In the genomic region with DNA sequence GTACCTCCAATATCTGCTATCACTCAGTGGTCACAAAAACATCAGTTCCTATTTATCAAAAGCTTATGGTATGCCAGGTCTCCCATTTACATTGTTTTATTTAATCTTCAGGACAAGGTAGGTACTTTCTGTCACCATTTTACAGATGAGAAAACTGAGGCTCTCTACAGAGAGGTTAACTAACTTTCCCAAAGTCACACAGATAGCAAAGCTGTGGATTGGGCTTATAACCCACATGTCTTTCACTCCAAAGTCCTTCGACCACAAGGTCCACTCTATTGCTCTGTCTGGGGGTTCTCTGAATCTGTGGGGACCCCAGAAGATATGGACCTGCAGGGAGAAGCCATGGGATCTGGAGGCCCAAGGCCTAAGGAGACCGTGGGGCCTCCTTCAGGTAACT, we compare ENCODE assay signal across 2 cellular contexts.
TF ChIP-seq lines count a peak whose summit lies in the region.

No MANE protein-coding gene starts in this region.

TF ChIP-seq in HEK293, 187 proteins besides CTCF, POLR2A, EP300 and RAD21:
- TF ChIP-seq ZNF768 (tag by site-specific recombination; IDR thresholded peaks at IDR 0.05), result 0 out of 2 replicates have a peak, but pooled peaks have one; percentile 48
- TF ChIP-seq ZNF140 (tag by site-specific recombination; IDR thresholded peaks at IDR 0.05), result no peak

TF ChIP-seq in GM12878, 131 proteins besides CTCF, POLR2A, EP300 and RAD21:
- no peak for TF ChIP-seq SRF (IDR thresholded peaks at IDR 0.05; ENCODE audit: low read depth in 2 of 2, low read length in 2 of 2)
